31 cellular contexts compared by ENCODE assay signal in the genomic region with DNA sequence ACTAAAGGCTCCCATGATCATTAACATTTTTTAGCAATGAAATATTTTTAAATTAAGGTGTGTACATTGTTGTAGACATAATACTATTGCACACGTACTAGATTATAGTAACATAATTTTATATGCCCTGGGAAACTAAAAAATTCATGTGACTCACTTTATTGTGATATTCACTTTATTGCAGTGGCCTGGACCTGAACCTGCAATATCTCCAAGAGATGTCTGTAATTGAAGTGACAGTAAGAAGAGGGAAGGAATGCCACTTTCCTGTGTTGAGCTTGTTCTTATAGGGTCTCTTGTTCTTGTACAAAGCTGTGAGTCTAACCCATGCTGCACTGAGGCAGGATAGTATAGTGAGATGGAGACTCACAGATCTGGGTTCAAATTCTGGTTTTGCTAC.
"Had no signal": no experiment of that assay in that cellular context is flagged by ENCODE, and none has a peak within 500 bp of the region (broad histone marks: within the 10 kb centered on the region; RNA-seq: fewer than 3 reads in every experiment).

No MANE protein-coding gene starts in this region.

- DNase-seq: activated B cell treated with CpG ODN at 0.5 μM for 24 hours; activated CD4-positive, alpha-beta memory T cell treated with anti-CD3 and anti-CD28 coated beads for 36 hours; activated CD4-positive, alpha-beta T cell treated with anti-CD3 and anti-CD28 coated beads for 4 hours; activated CD4-positive, alpha-beta T cell treated with anti-CD3 and anti-CD28 coated beads, Interleukin-2, amount 10 ng/mL, durations not matched to agents 24 days and 14 days; activated CD4-positive, alpha-beta T cell treated with anti-CD3 and anti-CD28 coated beads, Interleukin-2, amount 50 U/mL, for 1 hour; activated CD4-positive, alpha-beta T cell treated with anti-CD3 and anti-CD28 coated beads, Interleukin-2, amount 50 U/mL, for 4 hours; activated CD4-positive, CD25-positive, alpha-beta regulatory T cell treated with anti-CD3 and anti-CD28 coated beads, Interleukin-2, amount 50 U/mL, for 72 hours; activated CD8-positive, alpha-beta memory T cell treated with anti-CD3 and anti-CD28 coated beads, Interleukin-2, amount 50 U/mL, for 4 hours; activated CD8-positive, alpha-beta T cell treated with anti-CD3 and anti-CD28 coated beads for 36 hours; activated effector memory CD4-positive, alpha-beta T cell treated with anti-CD3 and anti-CD28 coated beads, Interleukin-2, amount 50 U/mL, for 16 hours; activated gamma-delta T cell treated with Interleukin-2 at 50 U/mL for 16 hours; activated naive CD4-positive, alpha-beta T cell; activated naive CD4-positive, alpha-beta T cell treated with anti-CD3 and anti-CD28 coated beads for 36 hours; activated naive CD4-positive, alpha-beta T cell treated with anti-CD3 and anti-CD28 coated beads, Interleukin-2, amount 50 U/mL, for 16 hours; activated naive CD8-positive, alpha-beta T cell treated with anti-CD3 and anti-CD28 coated beads for 36 hours; activated T-cell treated with anti-CD3 and anti-CD28 coated beads for 4 hours; activated T-cell treated with anti-CD3 and anti-CD28 coated beads, Interleukin-2, amount 50 U/mL, for 1 hour; activated T-cell treated with anti-CD3 and anti-CD28 coated beads, Interleukin-2, amount 50 U/mL, for 4 hours; activated T-cell treated with anti-CD3 and anti-CD28 coated beads, Interleukin-2, amount 50 U/mL, for 72 hours; amygdala; anterior cingulate cortex; caudate nucleus; cerebellar nuclear complex; T-helper 1 cell; T-helper 2 cell; T-helper 9 cell had no signal

- H3K27ac ChIP-seq: ascending aorta, cardiac muscle cell, VCaP had no signal

- H3K27me3 ChIP-seq: ascending aorta, cardiac muscle cell had no signal

- H3K4me3 ChIP-seq: ascending aorta, cardiac muscle cell had no signal

- H3K9me3 ChIP-seq: ascending aorta had no signal

- H3K36me3 ChIP-seq: ascending aorta, cardiac muscle cell had no signal

- ATAC-seq: activated CD8-positive, alpha-beta T cell treated with anti-CD3 and anti-CD28 coated beads for 36 hours; activated naive CD4-positive, alpha-beta T cell treated with anti-CD3 and anti-CD28 coated beads, Interleukin-2, amount 50 U/mL, for 72 hours; activated T-cell treated with anti-CD3 and anti-CD28 coated beads, Interleukin-2, amount 50 U/mL, for 4 hours; activated T-cell treated with anti-CD3 and anti-CD28 coated beads, Interleukin-2, amount 50 U/mL, for 72 hours; activated T-helper 17 cell treated with anti-CD3 and anti-CD28 coated beads, Interleukin-2, amount 50 U/mL, for 72 hours had no signal
